Comparison of ENCODE assay signal across 12 cellular contexts in the genomic region with DNA sequence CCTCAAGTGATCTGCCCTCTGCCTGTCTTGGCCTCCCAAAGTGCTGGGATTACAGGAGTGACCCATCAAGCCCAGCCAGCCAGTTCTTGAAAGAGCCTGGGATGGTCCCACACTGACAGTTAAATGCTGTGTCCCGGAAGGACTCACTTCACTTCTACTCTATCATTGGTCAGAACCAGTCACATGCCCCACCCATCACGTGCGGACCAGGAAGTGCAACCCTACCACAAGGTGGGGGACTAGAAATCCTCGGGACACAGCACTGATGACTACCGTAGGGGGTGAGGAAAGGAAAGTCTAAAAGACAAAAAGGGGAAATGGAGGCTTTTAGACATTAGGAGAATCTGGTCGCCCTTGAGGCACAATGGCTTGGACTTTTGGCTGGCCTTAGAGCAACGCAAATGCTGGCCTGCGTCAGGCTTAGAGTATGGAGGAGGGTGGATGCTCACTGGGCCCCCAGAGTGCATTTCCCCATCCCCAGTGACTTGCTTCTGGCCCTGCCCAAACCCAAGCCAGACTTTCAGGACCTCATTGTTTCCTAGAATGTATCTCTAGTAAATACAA.
"Had no signal": no experiment of that assay in that cellular context is flagged by ENCODE, and none has a peak within 500 bp of the region (broad histone marks: within the 10 kb centered on the region; RNA-seq: fewer than 3 reads in every experiment).

No MANE protein-coding gene starts in this region.

- H3K36me3 Mint-ChIP-seq: activated naive CD4-positive, alpha-beta T cell treated with anti-CD3 and anti-CD28 coated beads, Interleukin-2, amount 50 U/mL, for 72 hours; naive thymus-derived CD8-positive, alpha-beta T cell; stimulated activated effector memory CD8-positive, alpha-beta T cell treated with anti-CD3 and anti-CD28 coated beads, Interleukin-12 subunit alpha, Interleukin-12 subunit beta, amount 100 ng/mL, for 72 hours had no signal

- ATAC-seq: activated naive CD4-positive, alpha-beta T cell treated with anti-CD3 and anti-CD28 coated beads, Interleukin-2, amount 50 U/mL, for 72 hours; naive thymus-derived CD8-positive, alpha-beta T cell had no signal

- H2AFZ ChIP-seq: parathyroid adenoma had no signal

- H3K27ac ChIP-seq: left ventricle myocardium inferior, parathyroid adenoma, thyroid gland had no signal

- H3K4me1 Mint-ChIP-seq: stimulated activated effector memory CD8-positive, alpha-beta T cell treated with anti-CD3 and anti-CD28 coated beads, Interleukin-12 subunit alpha, Interleukin-12 subunit beta, amount 100 ng/mL, for 72 hours had no signal

- DNase-seq: activated CD4-positive, alpha-beta T cell treated with anti-CD3 and anti-CD28 coated beads, Interleukin-2, amount 50 U/mL, for 48 hours; activated CD4-positive, CD25-positive, alpha-beta regulatory T cell treated with anti-CD3 and anti-CD28 coated beads, Interleukin-2, amount 50 U/mL, for 72 hours; activated effector memory CD4-positive, alpha-beta T cell treated with Interleukin-2 at 50 U/mL for 16 hours; amniotic stem cell; left ventricle myocardium inferior; naive thymus-derived CD8-positive, alpha-beta T cell; thyroid gland had no signal

- H3K4me3 ChIP-seq: left ventricle myocardium inferior, thyroid gland had no signal

- H3K79me2 ChIP-seq: parathyroid adenoma had no signal

- H3K9me3 ChIP-seq: left ventricle myocardium inferior, thyroid gland had no signal

- H3K4me3 Mint-ChIP-seq: naive thymus-derived CD8-positive, alpha-beta T cell; stimulated activated effector memory CD8-positive, alpha-beta T cell treated with anti-CD3 and anti-CD28 coated beads, Interleukin-12 subunit alpha, Interleukin-12 subunit beta, amount 100 ng/mL, for 72 hours; T-helper 2 cell treated with Interferon-gamma antibody and Interleukin-4, amounts not matched to agents 5 μg/mL and 100 μg/mL, for 36 hours had no signal

- H3K36me3 ChIP-seq: left ventricle myocardium inferior, thyroid gland had no signal

- H3K27me3 ChIP-seq: thyroid gland had no signal

- H3K27ac Mint-ChIP-seq: activated naive CD4-positive, alpha-beta T cell treated with anti-CD3 and anti-CD28 coated beads, Interleukin-2, amount 50 U/mL, for 72 hours; naive thymus-derived CD8-positive, alpha-beta T cell; stimulated activated effector memory CD8-positive, alpha-beta T cell treated with anti-CD3 and anti-CD28 coated beads, Interleukin-12 subunit alpha, Interleukin-12 subunit beta, amount 100 ng/mL, for 72 hours; T-helper 2 cell treated with Interferon-gamma antibody and Interleukin-4, amounts not matched to agents 5 μg/mL and 100 μg/mL, for 36 hours had no signal

- H3K4me1 ChIP-seq: parathyroid adenoma had no signal

- H3K9me3 Mint-ChIP-seq: naive thymus-derived CD8-positive, alpha-beta T cell; stimulated activated effector memory CD8-positive, alpha-beta T cell treated with anti-CD3 and anti-CD28 coated beads, Interleukin-12 subunit alpha, Interleukin-12 subunit beta, amount 100 ng/mL, for 72 hours had no signal

- H3K9ac ChIP-seq: parathyroid adenoma had no signal

- FAIRE-seq: endometrium had no signal
